Comparison of ENCODE assay signal across 1 cellular context in the genomic region with DNA sequence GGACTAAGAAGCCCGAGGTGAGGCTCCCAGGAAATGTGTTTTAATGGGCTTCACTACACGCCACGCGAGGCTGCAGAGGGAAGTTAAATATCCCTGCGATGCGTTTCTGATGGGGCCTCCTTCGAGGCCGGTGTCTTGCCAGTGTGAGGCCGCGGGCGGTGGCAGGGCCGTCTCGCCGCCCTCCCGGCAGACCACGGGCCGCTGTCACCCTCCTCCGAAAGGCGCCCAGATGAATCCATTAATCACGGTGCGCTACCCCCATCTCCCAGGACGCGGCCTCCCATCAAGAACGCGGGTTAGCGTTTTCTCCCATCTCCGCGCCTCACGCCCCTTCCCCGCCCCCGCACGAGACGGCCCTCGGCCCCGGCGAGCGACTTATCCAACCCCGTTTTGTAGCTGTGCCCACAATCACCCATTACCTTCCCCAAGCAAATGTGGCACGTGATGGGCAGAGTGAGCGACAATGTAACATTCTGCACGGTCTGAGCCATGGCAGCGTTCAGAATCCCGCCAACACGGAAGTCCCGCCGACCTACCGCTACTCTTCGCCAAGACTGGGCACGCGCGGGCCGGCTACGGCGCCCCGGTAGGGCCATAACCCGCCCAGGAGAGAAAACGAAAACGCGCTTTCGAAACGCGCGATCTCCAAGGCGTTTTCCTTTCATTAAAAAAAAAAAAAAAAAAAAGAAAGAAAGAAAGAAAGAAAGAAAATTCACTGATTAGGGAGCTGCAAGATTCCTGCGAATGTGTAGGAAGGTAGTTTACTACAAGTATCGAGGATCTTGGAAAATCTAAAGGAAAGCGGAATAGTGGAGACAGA.
TF ChIP-seq lines count a peak whose summit lies in the region.

A gene with protein sequence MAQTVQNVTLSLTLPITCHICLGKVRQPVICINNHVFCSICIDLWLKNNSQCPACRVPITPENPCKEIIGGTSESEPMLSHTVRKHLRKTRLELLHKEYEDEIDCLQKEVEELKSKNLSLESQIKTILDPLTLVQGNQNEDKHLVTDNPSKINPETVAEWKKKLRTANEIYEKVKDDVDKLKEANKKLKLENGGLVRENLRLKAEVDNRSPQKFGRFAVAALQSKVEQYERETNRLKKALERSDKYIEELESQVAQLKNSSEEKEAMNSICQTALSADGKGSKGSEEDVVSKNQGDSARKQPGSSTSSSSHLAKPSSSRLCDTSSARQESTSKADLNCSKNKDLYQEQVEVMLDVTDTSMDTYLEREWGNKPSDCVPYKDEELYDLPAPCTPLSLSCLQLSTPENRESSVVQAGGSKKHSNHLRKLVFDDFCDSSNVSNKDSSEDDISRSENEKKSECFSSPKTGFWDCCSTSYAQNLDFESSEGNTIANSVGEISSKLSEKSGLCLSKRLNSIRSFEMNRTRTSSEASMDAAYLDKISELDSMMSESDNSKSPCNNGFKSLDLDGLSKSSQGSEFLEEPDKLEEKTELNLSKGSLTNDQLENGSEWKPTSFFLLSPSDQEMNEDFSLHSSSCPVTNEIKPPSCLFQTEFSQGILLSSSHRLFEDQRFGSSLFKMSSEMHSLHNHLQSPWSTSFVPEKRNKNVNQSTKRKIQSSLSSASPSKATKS (minus strand): TSS at position 526 of the 820 bp plus-strand sequence. CDS start 35 bp downstream, at position 491.

TF ChIP-seq in GM12878, 131 proteins besides CTCF, POLR2A, EP300 and RAD21 (continued from another document):
- TF ChIP-seq, protein P1, sequence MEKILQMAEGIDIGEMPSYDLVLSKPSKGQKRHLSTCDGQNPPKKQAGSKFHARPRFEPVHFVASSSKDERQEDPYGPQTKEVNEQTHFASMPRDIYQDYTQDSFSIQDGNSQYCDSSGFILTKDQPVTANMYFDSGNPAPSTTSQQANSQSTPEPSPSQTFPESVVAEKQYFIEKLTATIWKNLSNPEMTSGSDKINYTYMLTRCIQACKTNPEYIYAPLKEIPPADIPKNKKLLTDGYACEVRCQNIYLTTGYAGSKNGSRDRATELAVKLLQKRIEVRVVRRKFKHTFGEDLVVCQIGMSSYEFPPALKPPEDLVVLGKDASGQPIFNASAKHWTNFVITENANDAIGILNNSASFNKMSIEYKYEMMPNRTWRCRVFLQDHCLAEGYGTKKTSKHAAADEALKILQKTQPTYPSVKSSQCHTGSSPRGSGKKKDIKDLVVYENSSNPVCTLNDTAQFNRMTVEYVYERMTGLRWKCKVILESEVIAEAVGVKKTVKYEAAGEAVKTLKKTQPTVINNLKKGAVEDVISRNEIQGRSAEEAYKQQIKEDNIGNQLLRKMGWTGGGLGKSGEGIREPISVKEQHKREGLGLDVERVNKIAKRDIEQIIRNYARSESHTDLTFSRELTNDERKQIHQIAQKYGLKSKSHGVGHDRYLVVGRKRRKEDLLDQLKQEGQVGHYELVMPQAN (conservative IDR thresholded peaks at IDR 0.05): peak; percentile 91
- TF ChIP-seq IKZF2 (IDR thresholded peaks at IDR 0.05) (peak in 1 of 2 experiments; percentile 19; a peak in 2 of 4 replicates), NFXL1 (IDR thresholded peaks at IDR 0.05; ENCODE audit: borderline replicate concordance) (no peak), SREBF2 (IDR thresholded peaks at IDR 0.05; ENCODE audit: low read length) (no peak), ZNF24 (IDR thresholded peaks at IDR 0.05) (peak; percentile 83), SRF (IDR thresholded peaks at IDR 0.05; ENCODE audit: low read depth in 2 of 2, low read length in 2 of 2) (no peak), TAF1 (IDR thresholded peaks at IDR 0.05; ENCODE audit: borderline replicate concordance, low read depth, low read length) (peak; percentile 94), ESRRA (IDR thresholded peaks at IDR 0.05; ENCODE audit: low read length) (no peak), NR2C2 (IDR thresholded peaks at IDR 0.05; ENCODE audit: borderline replicate concordance, control insufficient read depth, insufficient read length, low read depth) (no peak), GABPA (IDR thresholded peaks at IDR 0.05; ENCODE audit: low read depth) (peak; percentile 69), POLR2AphosphoS5 (IDR thresholded peaks at IDR 0.05; ENCODE audit: low read length) (peak; percentile 91), HDGF (IDR thresholded peaks at IDR 0.05) (peak; percentile 23; the same call in 1 of the 2 replicates), EGR1 (IDR thresholded peaks at IDR 0.05; ENCODE audit: borderline replicate concordance in 1 of 2, low read depth in 2 of 2, low read length in 2 of 2) (peak in 1 of 2 experiments; percentile 90; a peak in 2 of 3 replicates), PML (IDR thresholded peaks at IDR 0.05; ENCODE audit: low read length) (peak; percentile 91; the same call in 1 of the 2 replicates), STAT1 (conservative IDR thresholded peaks at IDR 0.05) (no peak), EED (IDR thresholded peaks at IDR 0.05; ENCODE audit: low read depth) (no peak), HCFC1 (IDR thresholded peaks at IDR 0.05; ENCODE audit: low read length) (peak; percentile 63), MEF2B (IDR thresholded peaks at IDR 0.05; ENCODE audit: partially characterized antibody, poor library complexity, severe bottlenecking) (no peak), SP1 (IDR thresholded peaks at IDR 0.05; ENCODE audit: low read depth, low read length) (no peak), YY1 (IDR thresholded peaks at IDR 0.05; ENCODE audit: low read depth, low read length) (peak; percentile 76), POLR2AphosphoS2 (IDR thresholded peaks at IDR 0.05; ENCODE audit: low read depth, low read length) (peak; percentile 74; the same call in 1 of the 2 replicates), SMAD5 (IDR thresholded peaks at IDR 0.05; ENCODE audit: low read depth) (peak; percentile 70), CREB1 (IDR thresholded peaks at IDR 0.05; ENCODE audit: low read depth) (0 out of 2 replicates have a peak, but pooled peaks have one; percentile 31), BHLHE40 (IDR thresholded peaks at IDR 0.05; ENCODE audit: borderline replicate concordance in 1 of 2, low read depth in 2 of 2, low read length in 1 of 2) (peak; percentile 92 to 96)
- TF ChIP-seq, protein P2, sequence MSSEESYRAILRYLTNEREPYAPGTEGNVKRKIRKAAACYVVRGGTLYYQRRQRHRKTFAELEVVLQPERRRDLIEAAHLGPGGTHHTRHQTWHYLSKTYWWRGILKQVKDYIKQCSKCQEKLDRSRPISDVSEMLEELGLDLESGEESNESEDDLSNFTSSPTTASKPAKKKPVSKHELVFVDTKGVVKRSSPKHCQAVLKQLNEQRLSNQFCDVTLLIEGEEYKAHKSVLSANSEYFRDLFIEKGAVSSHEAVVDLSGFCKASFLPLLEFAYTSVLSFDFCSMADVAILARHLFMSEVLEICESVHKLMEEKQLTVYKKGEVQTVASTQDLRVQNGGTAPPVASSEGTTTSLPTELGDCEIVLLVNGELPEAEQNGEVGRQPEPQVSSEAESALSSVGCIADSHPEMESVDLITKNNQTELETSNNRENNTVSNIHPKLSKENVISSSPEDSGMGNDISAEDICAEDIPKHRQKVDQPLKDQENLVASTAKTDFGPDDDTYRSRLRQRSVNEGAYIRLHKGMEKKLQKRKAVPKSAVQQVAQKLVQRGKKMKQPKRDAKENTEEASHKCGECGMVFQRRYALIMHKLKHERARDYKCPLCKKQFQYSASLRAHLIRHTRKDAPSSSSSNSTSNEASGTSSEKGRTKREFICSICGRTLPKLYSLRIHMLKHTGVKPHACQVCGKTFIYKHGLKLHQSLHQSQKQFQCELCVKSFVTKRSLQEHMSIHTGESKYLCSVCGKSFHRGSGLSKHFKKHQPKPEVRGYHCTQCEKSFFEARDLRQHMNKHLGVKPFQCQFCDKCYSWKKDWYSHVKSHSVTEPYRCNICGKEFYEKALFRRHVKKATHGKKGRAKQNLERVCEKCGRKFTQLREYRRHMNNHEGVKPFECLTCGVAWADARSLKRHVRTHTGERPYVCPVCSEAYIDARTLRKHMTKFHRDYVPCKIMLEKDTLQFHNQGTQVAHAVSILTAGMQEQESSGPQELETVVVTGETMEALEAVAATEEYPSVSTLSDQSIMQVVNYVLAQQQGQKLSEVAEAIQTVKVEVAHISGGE (CRISPR knock-in tag; IDR thresholded peaks at IDR 0.05): no peak
- TF ChIP-seq, protein P3, sequence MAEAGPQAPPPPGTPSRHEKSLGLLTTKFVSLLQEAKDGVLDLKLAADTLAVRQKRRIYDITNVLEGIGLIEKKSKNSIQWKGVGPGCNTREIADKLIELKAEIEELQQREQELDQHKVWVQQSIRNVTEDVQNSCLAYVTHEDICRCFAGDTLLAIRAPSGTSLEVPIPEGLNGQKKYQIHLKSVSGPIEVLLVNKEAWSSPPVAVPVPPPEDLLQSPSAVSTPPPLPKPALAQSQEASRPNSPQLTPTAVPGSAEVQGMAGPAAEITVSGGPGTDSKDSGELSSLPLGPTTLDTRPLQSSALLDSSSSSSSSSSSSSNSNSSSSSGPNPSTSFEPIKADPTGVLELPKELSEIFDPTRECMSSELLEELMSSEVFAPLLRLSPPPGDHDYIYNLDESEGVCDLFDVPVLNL (IDR thresholded peaks at IDR 0.05; ENCODE audit: low read depth, low read length): peak; percentile 82
- TF ChIP-seq, protein P4, sequence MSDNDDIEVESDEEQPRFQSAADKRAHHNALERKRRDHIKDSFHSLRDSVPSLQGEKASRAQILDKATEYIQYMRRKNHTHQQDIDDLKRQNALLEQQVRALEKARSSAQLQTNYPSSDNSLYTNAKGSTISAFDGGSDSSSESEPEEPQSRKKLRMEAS (IDR thresholded peaks at IDR 0.05; ENCODE audit: low read depth, low read length): no peak
- TF ChIP-seq, protein P5, sequence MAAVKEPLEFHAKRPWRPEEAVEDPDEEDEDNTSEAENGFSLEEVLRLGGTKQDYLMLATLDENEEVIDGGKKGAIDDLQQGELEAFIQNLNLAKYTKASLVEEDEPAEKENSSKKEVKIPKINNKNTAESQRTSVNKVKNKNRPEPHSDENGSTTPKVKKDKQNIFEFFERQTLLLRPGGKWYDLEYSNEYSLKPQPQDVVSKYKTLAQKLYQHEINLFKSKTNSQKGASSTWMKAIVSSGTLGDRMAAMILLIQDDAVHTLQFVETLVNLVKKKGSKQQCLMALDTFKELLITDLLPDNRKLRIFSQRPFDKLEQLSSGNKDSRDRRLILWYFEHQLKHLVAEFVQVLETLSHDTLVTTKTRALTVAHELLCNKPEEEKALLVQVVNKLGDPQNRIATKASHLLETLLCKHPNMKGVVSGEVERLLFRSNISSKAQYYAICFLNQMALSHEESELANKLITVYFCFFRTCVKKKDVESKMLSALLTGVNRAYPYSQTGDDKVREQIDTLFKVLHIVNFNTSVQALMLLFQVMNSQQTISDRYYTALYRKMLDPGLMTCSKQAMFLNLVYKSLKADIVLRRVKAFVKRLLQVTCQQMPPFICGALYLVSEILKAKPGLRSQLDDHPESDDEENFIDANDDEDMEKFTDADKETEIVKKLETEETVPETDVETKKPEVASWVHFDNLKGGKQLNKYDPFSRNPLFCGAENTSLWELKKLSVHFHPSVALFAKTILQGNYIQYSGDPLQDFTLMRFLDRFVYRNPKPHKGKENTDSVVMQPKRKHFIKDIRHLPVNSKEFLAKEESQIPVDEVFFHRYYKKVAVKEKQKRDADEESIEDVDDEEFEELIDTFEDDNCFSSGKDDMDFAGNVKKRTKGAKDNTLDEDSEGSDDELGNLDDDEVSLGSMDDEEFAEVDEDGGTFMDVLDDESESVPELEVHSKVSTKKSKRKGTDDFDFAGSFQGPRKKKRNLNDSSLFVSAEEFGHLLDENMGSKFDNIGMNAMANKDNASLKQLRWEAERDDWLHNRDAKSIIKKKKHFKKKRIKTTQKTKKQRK (IDR thresholded peaks at IDR 0.05; ENCODE audit: low read depth, low read length): no peak
- TF ChIP-seq, protein P6, sequence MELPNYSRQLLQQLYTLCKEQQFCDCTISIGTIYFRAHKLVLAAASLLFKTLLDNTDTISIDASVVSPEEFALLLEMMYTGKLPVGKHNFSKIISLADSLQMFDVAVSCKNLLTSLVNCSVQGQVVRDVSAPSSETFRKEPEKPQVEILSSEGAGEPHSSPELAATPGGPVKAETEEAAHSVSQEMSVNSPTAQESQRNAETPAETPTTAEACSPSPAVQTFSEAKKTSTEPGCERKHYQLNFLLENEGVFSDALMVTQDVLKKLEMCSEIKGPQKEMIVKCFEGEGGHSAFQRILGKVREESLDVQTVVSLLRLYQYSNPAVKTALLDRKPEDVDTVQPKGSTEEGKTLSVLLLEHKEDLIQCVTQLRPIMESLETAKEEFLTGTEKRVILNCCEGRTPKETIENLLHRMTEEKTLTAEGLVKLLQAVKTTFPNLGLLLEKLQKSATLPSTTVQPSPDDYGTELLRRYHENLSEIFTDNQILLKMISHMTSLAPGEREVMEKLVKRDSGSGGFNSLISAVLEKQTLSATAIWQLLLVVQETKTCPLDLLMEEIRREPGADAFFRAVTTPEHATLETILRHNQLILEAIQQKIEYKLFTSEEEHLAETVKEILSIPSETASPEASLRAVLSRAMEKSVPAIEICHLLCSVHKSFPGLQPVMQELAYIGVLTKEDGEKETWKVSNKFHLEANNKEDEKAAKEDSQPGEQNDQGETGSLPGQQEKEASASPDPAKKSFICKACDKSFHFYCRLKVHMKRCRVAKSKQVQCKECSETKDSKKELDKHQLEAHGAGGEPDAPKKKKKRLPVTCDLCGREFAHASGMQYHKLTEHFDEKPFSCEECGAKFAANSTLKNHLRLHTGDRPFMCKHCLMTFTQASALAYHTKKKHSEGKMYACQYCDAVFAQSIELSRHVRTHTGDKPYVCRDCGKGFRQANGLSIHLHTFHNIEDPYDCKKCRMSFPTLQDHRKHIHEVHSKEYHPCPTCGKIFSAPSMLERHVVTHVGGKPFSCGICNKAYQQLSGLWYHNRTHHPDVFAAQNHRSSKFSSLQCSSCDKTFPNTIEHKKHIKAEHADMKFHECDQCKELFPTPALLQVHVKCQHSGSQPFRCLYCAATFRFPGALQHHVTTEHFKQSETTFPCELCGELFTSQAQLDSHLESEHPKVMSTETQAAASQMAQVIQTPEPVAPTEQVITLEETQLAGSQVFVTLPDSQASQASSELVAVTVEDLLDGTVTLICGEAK (IDR thresholded peaks at IDR 0.05; ENCODE audit: borderline replicate concordance): peak; percentile 40; the same call in 1 of the 2 replicates
